2 cellular contexts compared by ENCODE assay signal in genomic region chr12:56657416-56658379, GRCh38.
TF ChIP-seq lines count a peak whose summit lies in the region.

No MANE protein-coding gene starts in this region.

TF ChIP-seq in GM12878, 131 proteins besides CTCF, POLR2A, EP300 and RAD21 (continues in another document):
- TF ChIP-seq MTA2 (IDR thresholded peaks at IDR 0.05; ENCODE audit: low read depth) (peak; percentile 54), SIN3A (IDR thresholded peaks at IDR 0.05; ENCODE audit: low read depth, low read length) (no peak), JUNB (IDR thresholded peaks at IDR 0.05) (peak; percentile 62), RUNX3 (IDR thresholded peaks at IDR 0.05; ENCODE audit: low read length) (peak; percentile 58; the same call in 1 of the 2 replicates), MEF2B (IDR thresholded peaks at IDR 0.05; ENCODE audit: partially characterized antibody, poor library complexity, severe bottlenecking) (peak; percentile 15), PML (IDR thresholded peaks at IDR 0.05; ENCODE audit: low read length) (no peak), NFIC (IDR thresholded peaks at IDR 0.05; ENCODE audit: low read depth, low read length) (peak; percentile 23; the same call in 1 of the 2 replicates), IKZF2 (IDR thresholded peaks at IDR 0.05) (peak; percentile 42 to 50; a peak in 1 of 4 replicates), TARDBP (IDR thresholded peaks at IDR 0.05; ENCODE audit: borderline replicate concordance) (no peak), SREBF2 (IDR thresholded peaks at IDR 0.05; ENCODE audit: low read length) (no peak), PBX3 (IDR thresholded peaks at IDR 0.05; ENCODE audit: insufficient replicate concordance, low read depth, low read length) (no peak), NR2F1 (conservative IDR thresholded peaks at IDR 0.05) (peak; percentile 52), DPF2 (IDR thresholded peaks at IDR 0.05) (peak; percentile 51; the same call in 1 of the 2 replicates), CEBPZ (IDR thresholded peaks at IDR 0.05; ENCODE audit: low read depth, low read length) (no peak), NBN (IDR thresholded peaks at IDR 0.05) (0 out of 2 replicates have a peak, but pooled peaks have one; percentile 18), ATF2 (IDR thresholded peaks at IDR 0.05; ENCODE audit: low read length) (0 out of 2 replicates have a peak, but pooled peaks have one; percentile 31)
- TF ChIP-seq, protein P1, sequence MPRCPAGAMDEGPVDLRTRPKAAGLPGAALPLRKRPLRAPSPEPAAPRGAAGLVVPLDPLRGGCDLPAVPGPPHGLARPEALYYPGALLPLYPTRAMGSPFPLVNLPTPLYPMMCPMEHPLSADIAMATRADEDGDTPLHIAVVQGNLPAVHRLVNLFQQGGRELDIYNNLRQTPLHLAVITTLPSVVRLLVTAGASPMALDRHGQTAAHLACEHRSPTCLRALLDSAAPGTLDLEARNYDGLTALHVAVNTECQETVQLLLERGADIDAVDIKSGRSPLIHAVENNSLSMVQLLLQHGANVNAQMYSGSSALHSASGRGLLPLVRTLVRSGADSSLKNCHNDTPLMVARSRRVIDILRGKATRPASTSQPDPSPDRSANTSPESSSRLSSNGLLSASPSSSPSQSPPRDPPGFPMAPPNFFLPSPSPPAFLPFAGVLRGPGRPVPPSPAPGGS (IDR thresholded peaks at IDR 0.05; ENCODE audit: borderline replicate concordance, insufficient read depth, low read depth, low read length, poor library complexity, severe bottlenecking): no peak
- TF ChIP-seq, protein P2, sequence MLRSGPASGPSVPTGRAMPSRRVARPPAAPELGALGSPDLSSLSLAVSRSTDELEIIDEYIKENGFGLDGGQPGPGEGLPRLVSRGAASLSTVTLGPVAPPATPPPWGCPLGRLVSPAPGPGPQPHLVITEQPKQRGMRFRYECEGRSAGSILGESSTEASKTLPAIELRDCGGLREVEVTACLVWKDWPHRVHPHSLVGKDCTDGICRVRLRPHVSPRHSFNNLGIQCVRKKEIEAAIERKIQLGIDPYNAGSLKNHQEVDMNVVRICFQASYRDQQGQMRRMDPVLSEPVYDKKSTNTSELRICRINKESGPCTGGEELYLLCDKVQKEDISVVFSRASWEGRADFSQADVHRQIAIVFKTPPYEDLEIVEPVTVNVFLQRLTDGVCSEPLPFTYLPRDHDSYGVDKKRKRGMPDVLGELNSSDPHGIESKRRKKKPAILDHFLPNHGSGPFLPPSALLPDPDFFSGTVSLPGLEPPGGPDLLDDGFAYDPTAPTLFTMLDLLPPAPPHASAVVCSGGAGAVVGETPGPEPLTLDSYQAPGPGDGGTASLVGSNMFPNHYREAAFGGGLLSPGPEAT (IDR thresholded peaks at IDR 0.05; ENCODE audit: low read depth): peak; percentile 49; the same call in 1 of the 2 replicates

TF ChIP-seq in WTC11, 78 proteins besides CTCF, POLR2A, EP300 and RAD21:
- TF ChIP-seq, protein P3, sequence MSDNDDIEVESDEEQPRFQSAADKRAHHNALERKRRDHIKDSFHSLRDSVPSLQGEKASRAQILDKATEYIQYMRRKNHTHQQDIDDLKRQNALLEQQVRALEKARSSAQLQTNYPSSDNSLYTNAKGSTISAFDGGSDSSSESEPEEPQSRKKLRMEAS (CRISPR knock-in tag; IDR thresholded peaks at IDR 0.05): no peak
- TF ChIP-seq ZNF317 (CRISPR knock-in tag; IDR thresholded peaks at IDR 0.05; ENCODE audit: borderline replicate concordance, low read depth) (no peak), GABPB1 (CRISPR knock-in tag; IDR thresholded peaks at IDR 0.05) (no peak), NR3C1 (CRISPR knock-in tag; conservative IDR thresholded peaks at IDR 0.05; ENCODE audit: low read depth) (no peak)
